ENCODE assay signal across 11 cellular contexts in the genomic region with DNA sequence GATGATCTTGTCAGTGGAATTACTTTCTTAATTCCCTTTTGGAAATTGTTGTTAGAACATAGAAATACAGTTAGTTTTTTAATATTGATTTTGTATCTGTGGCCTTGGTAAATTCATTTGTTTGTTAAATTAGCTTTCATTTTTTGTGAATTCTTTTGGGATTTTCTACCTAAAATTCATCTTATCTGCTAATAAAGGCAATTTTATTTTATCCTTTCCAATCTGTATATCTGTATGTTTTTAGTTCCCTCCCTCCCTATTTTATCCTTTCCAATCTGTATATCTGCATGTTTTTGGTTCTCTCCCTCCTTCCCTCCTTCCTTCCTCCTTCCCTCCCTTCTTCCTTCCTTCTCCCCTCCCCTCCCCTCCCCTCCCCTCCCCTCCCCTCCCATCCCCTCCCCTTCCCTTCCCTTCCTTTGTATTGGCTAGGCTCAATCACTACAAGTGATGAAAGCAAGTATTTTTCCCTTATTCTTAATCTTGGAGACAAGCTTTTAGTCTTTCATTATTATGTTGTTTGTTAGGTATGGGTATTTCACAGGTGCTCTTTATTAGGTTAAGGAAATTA.
"Had no signal": no experiment of that assay in that cellular context is flagged by ENCODE, and none has a peak within 500 bp of the region (broad histone marks: within the 10 kb centered on the region; RNA-seq: fewer than 3 reads in every experiment).

No MANE protein-coding gene starts in this region.

- FAIRE-seq: H1, H54 had no signal

- H3K27ac ChIP-seq: GM23248 had no signal

- H3K4me2 ChIP-seq: GM23338 had no signal

- H3K36me3 ChIP-seq: HAP-1 had no signal

- H3K4me1 ChIP-seq: HAP-1 had no signal

- H3K9ac ChIP-seq: GM23248 had no signal

- H3K4me3 ChIP-seq: GM23248, GM23338, HAP-1 had no signal

- DNase-seq: GM23248, GOT3, H7, H9, HCEC 1CT, HFFc6 had no signal

- H2AFZ ChIP-seq: GM23248, GM23338 had no signal

- H3K9me3 ChIP-seq: HAP-1 had no signal

- ATAC-seq: GM23338, HCT116 had no signal
